Comparison of ENCODE assay signal across 8 cellular contexts in genomic region chr10:22250897-22251605, GRCh38. TPM values are rescaled to one million over a fixed set of nuclear protein-coding genes. Genes with fewer than 3 reads are reported as not detected.
DNase-seq lines count a peak whose midpoint lies in the region; ATAC-seq and TF ChIP-seq lines count a peak whose summit lies in the region.

No MANE protein-coding gene starts in this region.

- H3K4me1 ChIP-seq in GM23338 (ENCODE audit: insufficient read depth): peaks cover 9% of the 10 kb centered on the region
- H3K4me1 ChIP-seq in effector memory CD4-positive, alpha-beta T cell (ENCODE audit: control insufficient read depth, insufficient read depth, low read length, poor library complexity, severe bottlenecking): peaks cover 14% of the 10 kb centered on the region

- no peaks in the 10 kb centered on the region for H3K36me3 Mint-ChIP-seq in GM23338 (ENCODE audit: low read depth)
- H3K36me3 Mint-ChIP-seq in nephron progenitor cell (ENCODE audit: low read depth): no peaks in the 10 kb centered on the region

- peaks cover 90% of the 10 kb centered on the region for H3K27me3 ChIP-seq in GM23338 (ENCODE audit: insufficient read depth)
- H3K27me3 ChIP-seq in effector memory CD4-positive, alpha-beta T cell (replicated peaks; ENCODE audit: control insufficient read depth, insufficient read depth, low read length, poor library complexity, severe bottlenecking): no peaks in the 10 kb centered on the region

- peak overlapping the region; percentile 72 for H3K4me3 ChIP-seq in GM23338
- H3K4me3 ChIP-seq in effector memory CD4-positive, alpha-beta T cell (ENCODE audit: insufficient read depth, low read depth, low read length, poor library complexity, severe bottlenecking): peak overlapping the region; percentile 90

- peak overlapping the region; percentile 94 for H3K4me2 ChIP-seq in GM23338

- no peaks in the 10 kb centered on the region for H3K9me2 ChIP-seq in GM23338 (ENCODE audit: insufficient read depth)

- no peak for ATAC-seq in GM23338
- ATAC-seq in GM18511 (IDR thresholded peaks at IDR 0.05; ENCODE audit: unreplicated experiment): no peak
- no peak for ATAC-seq in HG03342 (IDR thresholded peaks at IDR 0.05; ENCODE audit: unreplicated experiment)
- no peak for ATAC-seq in HG03565 (IDR thresholded peaks at IDR 0.05; ENCODE audit: unreplicated experiment)

- no peak overlapping the region for H3K27ac ChIP-seq in GM23338 (ENCODE audit: low read depth)
- peak overlapping the region; percentile 87 for H3K27ac ChIP-seq in effector memory CD4-positive, alpha-beta T cell (ENCODE audit: insufficient read depth, low read length, poor library complexity, severe bottlenecking)

- peaks cover 9% of the 10 kb centered on the region for H3K4me1 Mint-ChIP-seq in GM23338
- peaks cover 18% of the 10 kb centered on the region for H3K4me1 Mint-ChIP-seq in nephron progenitor cell

- no peaks in the 10 kb centered on the region for H4K20me1 ChIP-seq in GM23338 (replicated peaks; ENCODE audit: insufficient read depth)

- no peak for TF ChIP-seq CTCF in GM23338 (conservative IDR thresholded peaks at IDR 0.05; ENCODE audit: low read depth in 2 of 2)
- no peak for TF ChIP-seq CTCF in nephron progenitor cell (IDR thresholded peaks at IDR 0.05)

- H3K79me2 ChIP-seq in GM23338 (replicated peaks; ENCODE audit: insufficient read depth): no peaks in the 10 kb centered on the region

- H3K4me3 Mint-ChIP-seq in GM23338 (peak overlapping the region; percentile 87), nephron progenitor cell (peak overlapping the region; percentile 91)

- intact Hi-C loops in posterior cingulate gyrus (cut with DNase I): loop anchor here (10.0 kb wide), 3 partner anchors 184 to 464 kb away; partner anchors contain the start of genes DNAJC1 and PIP4K2A

- H3K27ac Mint-ChIP-seq in GM23338 (no peak overlapping the region), nephron progenitor cell (no peak overlapping the region)

- H3K9me3 ChIP-seq in effector memory CD4-positive, alpha-beta T cell (ENCODE audit: control insufficient read depth, low read length): no peaks in the 10 kb centered on the region

- no peaks in the 10 kb centered on the region for H3K36me3 ChIP-seq in GM23338 (ENCODE audit: insufficient read depth)
- no peaks in the 10 kb centered on the region for H3K36me3 ChIP-seq in effector memory CD4-positive, alpha-beta T cell (ENCODE audit: control insufficient read depth, insufficient read depth, low read length)

- peaks cover 64% of the 10 kb centered on the region for H3K27me3 Mint-ChIP-seq in GM23338 (ENCODE audit: insufficient read depth, low read depth, poor library complexity)
- H3K27me3 Mint-ChIP-seq in nephron progenitor cell (ENCODE audit: low read depth, poor library complexity): peaks cover 54% of the 10 kb centered on the region

- peak overlapping the region; percentile 94; the same call in 1 of the 2 replicates for H2AFZ ChIP-seq in GM23338

- DNase-seq in GM23338 (ENCODE audit: low spot score) (no peak), RPMI7951 (ENCODE audit: low read depth) (peak; percentile 29), nephron progenitor cell (no peak), posterior cingulate gyrus (no peak)
- DNase-seq in effector memory CD4-positive, alpha-beta T cell: no peak

- H3F3A ChIP-seq in GM23338 (replicated peaks; ENCODE audit: low read depth): 0 out of 2 replicates have a peak, but pooled peaks cover 4% of the 10 kb centered on the region

- H3K9me3 Mint-ChIP-seq in GM23338 (no peaks in the 10 kb centered on the region), nephron progenitor cell (no peaks in the 10 kb centered on the region)

TF ChIP-seq in GM23338, 12 proteins besides CTCF, POLR2A, EP300 and RAD21 (continues in another document):
- no peak for TF ChIP-seq NANOG (IDR thresholded peaks at IDR 0.05; ENCODE audit: borderline replicate concordance)
- no peak for TF ChIP-seq EZH2 (IDR thresholded peaks at IDR 0.05; ENCODE audit: low read depth, unreplicated experiment)
- no peak for TF ChIP-seq POLR2AphosphoS5 (IDR thresholded peaks at IDR 0.05; ENCODE audit: low read depth)
- TF ChIP-seq ZNF114 (CRISPR knock-in tag; IDR thresholded peaks at IDR 0.05): no peak
- no peak for TF ChIP-seq STAT1 (IDR thresholded peaks at IDR 0.05; ENCODE audit: unreplicated experiment)
- no peak for TF ChIP-seq ZNF331 (CRISPR knock-in tag; IDR thresholded peaks at IDR 0.05; ENCODE audit: low read depth)
- TF ChIP-seq, protein P1, sequence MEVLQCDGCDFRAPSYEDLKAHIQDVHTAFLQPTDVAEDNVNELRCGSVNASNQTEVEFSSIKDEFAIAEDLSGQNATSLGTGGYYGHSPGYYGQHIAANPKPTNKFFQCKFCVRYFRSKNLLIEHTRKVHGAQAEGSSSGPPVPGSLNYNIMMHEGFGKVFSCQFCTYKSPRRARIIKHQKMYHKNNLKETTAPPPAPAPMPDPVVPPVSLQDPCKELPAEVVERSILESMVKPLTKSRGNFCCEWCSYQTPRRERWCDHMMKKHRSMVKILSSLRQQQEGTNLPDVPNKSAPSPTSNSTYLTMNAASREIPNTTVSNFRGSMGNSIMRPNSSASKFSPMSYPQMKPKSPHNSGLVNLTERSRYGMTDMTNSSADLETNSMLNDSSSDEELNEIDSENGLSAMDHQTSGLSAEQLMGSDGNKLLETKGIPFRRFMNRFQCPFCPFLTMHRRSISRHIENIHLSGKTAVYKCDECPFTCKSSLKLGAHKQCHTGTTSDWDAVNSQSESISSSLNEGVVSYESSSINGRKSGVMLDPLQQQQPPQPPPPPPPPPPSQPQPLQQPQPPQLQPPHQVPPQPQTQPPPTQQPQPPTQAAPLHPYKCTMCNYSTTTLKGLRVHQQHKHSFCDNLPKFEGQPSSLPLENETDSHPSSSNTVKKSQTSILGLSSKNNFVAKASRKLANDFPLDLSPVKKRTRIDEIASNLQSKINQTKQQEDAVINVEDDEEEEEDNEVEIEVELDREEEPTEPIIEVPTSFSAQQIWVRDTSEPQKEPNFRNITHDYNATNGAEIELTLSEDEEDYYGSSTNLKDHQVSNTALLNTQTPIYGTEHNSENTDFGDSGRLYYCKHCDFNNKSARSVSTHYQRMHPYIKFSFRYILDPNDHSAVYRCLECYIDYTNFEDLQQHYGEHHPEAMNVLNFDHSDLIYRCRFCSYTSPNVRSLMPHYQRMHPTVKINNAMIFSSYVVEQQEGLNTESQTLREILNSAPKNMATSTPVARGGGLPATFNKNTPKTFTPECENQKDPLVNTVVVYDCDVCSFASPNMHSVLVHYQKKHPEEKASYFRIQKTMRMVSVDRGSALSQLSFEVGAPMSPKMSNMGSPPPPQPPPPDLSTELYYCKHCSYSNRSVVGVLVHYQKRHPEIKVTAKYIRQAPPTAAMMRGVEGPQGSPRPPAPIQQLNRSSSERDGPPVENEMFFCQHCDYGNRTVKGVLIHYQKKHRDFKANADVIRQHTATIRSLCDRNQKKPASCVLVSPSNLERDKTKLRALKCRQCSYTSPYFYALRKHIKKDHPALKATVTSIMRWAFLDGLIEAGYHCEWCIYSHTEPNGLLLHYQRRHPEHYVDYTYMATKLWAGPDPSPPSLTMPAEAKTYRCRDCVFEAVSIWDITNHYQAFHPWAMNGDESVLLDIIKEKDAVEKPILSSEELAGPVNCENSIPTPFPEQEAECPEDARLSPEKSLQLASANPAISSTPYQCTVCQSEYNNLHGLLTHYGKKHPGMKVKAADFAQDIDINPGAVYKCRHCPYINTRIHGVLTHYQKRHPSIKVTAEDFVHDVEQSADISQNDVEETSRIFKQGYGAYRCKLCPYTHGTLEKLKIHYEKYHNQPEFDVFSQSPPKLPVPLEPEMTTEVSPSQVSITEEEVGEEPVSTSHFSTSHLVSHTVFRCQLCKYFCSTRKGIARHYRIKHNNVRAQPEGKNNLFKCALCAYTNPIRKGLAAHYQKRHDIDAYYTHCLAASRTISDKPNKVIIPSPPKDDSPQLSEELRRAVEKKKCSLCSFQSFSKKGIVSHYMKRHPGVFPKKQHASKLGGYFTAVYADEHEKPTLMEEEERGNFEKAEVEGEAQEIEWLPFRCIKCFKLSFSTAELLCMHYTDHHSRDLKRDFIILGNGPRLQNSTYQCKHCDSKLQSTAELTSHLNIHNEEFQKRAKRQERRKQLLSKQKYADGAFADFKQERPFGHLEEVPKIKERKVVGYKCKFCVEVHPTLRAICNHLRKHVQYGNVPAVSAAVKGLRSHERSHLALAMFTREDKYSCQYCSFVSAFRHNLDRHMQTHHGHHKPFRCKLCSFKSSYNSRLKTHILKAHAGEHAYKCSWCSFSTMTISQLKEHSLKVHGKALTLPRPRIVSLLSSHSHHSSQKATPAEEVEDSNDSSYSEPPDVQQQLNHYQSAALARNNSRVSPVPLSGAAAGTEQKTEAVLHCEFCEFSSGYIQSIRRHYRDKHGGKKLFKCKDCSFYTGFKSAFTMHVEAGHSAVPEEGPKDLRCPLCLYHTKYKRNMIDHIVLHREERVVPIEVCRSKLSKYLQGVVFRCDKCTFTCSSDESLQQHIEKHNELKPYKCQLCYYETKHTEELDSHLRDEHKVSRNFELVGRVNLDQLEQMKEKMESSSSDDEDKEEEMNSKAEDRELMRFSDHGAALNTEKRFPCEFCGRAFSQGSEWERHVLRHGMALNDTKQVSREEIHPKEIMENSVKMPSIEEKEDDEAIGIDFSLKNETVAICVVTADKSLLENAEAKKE (CRISPR knock-in tag; IDR thresholded peaks at IDR 0.05): no peak
- no peak for TF ChIP-seq CREB1 (CRISPR knock-in tag; IDR thresholded peaks at IDR 0.05; ENCODE audit: low read depth)

RNA-seq across cellular contexts. Expression of gene EBLN1, which starts 33.2 kb away (rescaled TPM):
- total RNA-seq in GM23338 (2014; rRNA removed; shearing (Covaris generic)): not detected in 2 replicates
- polyA plus RNA-seq in GM23338 (2016; fragmentation: Nextera tagmentation; extraction: Ambion mirVana): not detected in 2 replicates
- total RNA-seq in RPMI7951 (2014; rRNA removed; shearing (Covaris generic)): not detected in 2 replicates
